In genomic region chr2:63587814-63588384, GRCh38 we compare ENCODE assay signal across 8 cellular contexts. TPM values are rescaled to one million over a fixed set of nuclear protein-coding genes. Genes with fewer than 3 reads are reported as not detected.
DNase-seq lines count a peak whose midpoint lies in the region; ATAC-seq and TF ChIP-seq lines count a peak whose summit lies in the region.

No MANE protein-coding gene starts in this region.

- no peaks in the 10 kb centered on the region for H3K27me3 ChIP-seq in CD4-positive, CD25-positive, alpha-beta regulatory T cell (ENCODE audit: control insufficient read depth, insufficient read depth, low read length)
- H3K27me3 ChIP-seq in adrenal gland = no peaks in the 10 kb centered on the region
- no peaks in the 10 kb centered on the region for H3K27me3 ChIP-seq in layer of hippocampus (ENCODE audit: control insufficient read depth, insufficient read depth, low read length)
- H3K27me3 ChIP-seq in tibial artery = no peaks in the 10 kb centered on the region

- no peak for ATAC-seq in CD4-positive, CD25-positive, alpha-beta regulatory T cell (ENCODE audit: low read depth in 2 of 2)
- ATAC-seq in HG02571 (IDR thresholded peaks at IDR 0.05; ENCODE audit: unreplicated experiment) (peak; percentile 1), GM21576 (IDR thresholded peaks at IDR 0.05; ENCODE audit: unreplicated experiment) (no peak)

- H3K4me1 ChIP-seq in CD4-positive, CD25-positive, alpha-beta regulatory T cell (ENCODE audit: control insufficient read depth, insufficient read depth, low read length, poor library complexity, severe bottlenecking) = peaks cover 28% of the 10 kb centered on the region
- H3K4me1 ChIP-seq in adrenal gland (replicated peaks in 1 of 2) (peaks cover 21 to 36% of the 10 kb centered on the region in 2 donors), tibial artery (peaks cover 0 to 39% (median 27%) of the 10 kb centered on the region in 4 donors)

- no peaks in the 10 kb centered on the region for H3K9me3 ChIP-seq in CD4-positive, CD25-positive, alpha-beta regulatory T cell (ENCODE audit: control insufficient read depth in 2 of 2, low read length in 2 of 2)
- H3K9me3 ChIP-seq in adrenal gland (replicated peaks in 1 of 3) (no peaks in the 10 kb centered on the region), tibial artery (no peaks in the 10 kb centered on the region)

- WGBS in adrenal gland, 4 donors = 0 to 1% (median 1%) methylated on average over 14 to 33 of the region's 33 CpGs

- TF ChIP-seq CTCF in adrenal gland (IDR thresholded peaks at IDR 0.05) = no peak
- no peak for TF ChIP-seq CTCF in tibial artery (IDR thresholded peaks at IDR 0.05)

- DNase-seq in CD4-positive, CD25-positive, alpha-beta regulatory T cell = no peak
- DNase-seq in adrenal gland (no peak), tibial artery (no peak), GM19238 (ENCODE audit: insufficient read length, low spot score) (no peak)
- no peak for DNase-seq in stimulated activated naive CD4-positive, alpha-beta T cell (lab: John Stamatoyannopoulos, UW)

- H3K27me3 Mint-ChIP-seq in CD4-positive, CD25-positive, alpha-beta regulatory T cell = no peaks in the 10 kb centered on the region

- peak overlapping the region; percentile 90 to 97 (median 94) for H3K4me3 Mint-ChIP-seq in CD4-positive, CD25-positive, alpha-beta regulatory T cell

- peaks cover 7% of the 10 kb centered on the region for H3K36me3 ChIP-seq in CD4-positive, CD25-positive, alpha-beta regulatory T cell (ENCODE audit: control insufficient read depth, insufficient read depth, low read length)
- H3K36me3 ChIP-seq in adrenal gland (replicated peaks in 1 of 2) (no peaks in the 10 kb centered on the region), tibial artery (no peaks in the 10 kb centered on the region)

- no peak for TF ChIP-seq POLR2A in adrenal gland (IDR thresholded peaks at IDR 0.05)

- H3K4me1 Mint-ChIP-seq in CD4-positive, CD25-positive, alpha-beta regulatory T cell = peaks cover 14 to 47% (median 32%) of the 10 kb centered on the region in 4 donors

- H3K4me3 ChIP-seq in CD4-positive, CD25-positive, alpha-beta regulatory T cell (ENCODE audit: low read depth, low read length) = peak overlapping the region; percentile 96
- H3K4me3 ChIP-seq in adrenal gland = peak overlapping the region; percentile 35 to 98 (median 72)
- H3K4me3 ChIP-seq in tibial artery = peak overlapping the region; percentile 71 to 94

- no peaks in the 10 kb centered on the region for H3K9me3 Mint-ChIP-seq in CD4-positive, CD25-positive, alpha-beta regulatory T cell

- peaks cover 4% of the 10 kb centered on the region for H3K36me3 Mint-ChIP-seq in CD4-positive, CD25-positive, alpha-beta regulatory T cell

- intact Hi-C loops in adrenal gland (cut with DNase I) = no loop called here
- intact Hi-C loops in tibial artery (cut with DNase I; ENCODE audit: low total_unique reads) = loop anchor here (10.0 kb wide), 1 partner anchor 883 kb away; the partner anchor contains the start of gene EHBP1

- peak overlapping the region; percentile 97 to 99 (median 98) for H3K27ac Mint-ChIP-seq in CD4-positive, CD25-positive, alpha-beta regulatory T cell

- H3K27ac ChIP-seq in CD4-positive, CD25-positive, alpha-beta regulatory T cell (ENCODE audit: insufficient read depth, low read length, poor library complexity, severe bottlenecking) = peak overlapping the region; percentile 96
- H3K27ac ChIP-seq in adrenal gland = peak overlapping the region; percentile 29 to 88 (median 86)
- H3K27ac ChIP-seq in layer of hippocampus (ENCODE audit: low read depth, low read length) = peak overlapping the region; percentile 94
- H3K27ac ChIP-seq in tibial artery = peak overlapping the region; percentile 91

RNA-seq across cellular contexts. Expression of gene WDPCP, which starts 0.4 kb away (rescaled TPM):
- 9.4 TPM for total RNA-seq in CD4-positive, CD25-positive, alpha-beta regulatory T cell
- polyA plus RNA-seq in CD4-positive, CD25-positive, alpha-beta regulatory T cell = 1 to 10 TPM; 2.9 to 5.4 (median 3.7) TPM
- 10 to 100 TPM in 5 of 8 donors, 1 to 10 TPM in 3; 4.3 to 14.6 (median 10.4) TPM for total RNA-seq in adrenal gland
- polyA plus RNA-seq in adrenal gland = 1 to 10 TPM; 2.7 to 5.0 (median 4.7) TPM

RNA-seq across cellular contexts. Expression of gene MDH1, which starts 0.9 kb away (rescaled TPM):
- total RNA-seq in CD4-positive, CD25-positive, alpha-beta regulatory T cell = 102 TPM
- 100 to 1,000 TPM; 298 to 378 (median 334) TPM for polyA plus RNA-seq in CD4-positive, CD25-positive, alpha-beta regulatory T cell
- 100 to 1,000 TPM; 184 to 314 (median 287) TPM for total RNA-seq in adrenal gland
- 100 to 1,000 TPM; 239 to 414 (median 265) TPM for polyA plus RNA-seq in adrenal gland
